Comparison of ENCODE assay signal across 8 cellular contexts in the genomic region with DNA sequence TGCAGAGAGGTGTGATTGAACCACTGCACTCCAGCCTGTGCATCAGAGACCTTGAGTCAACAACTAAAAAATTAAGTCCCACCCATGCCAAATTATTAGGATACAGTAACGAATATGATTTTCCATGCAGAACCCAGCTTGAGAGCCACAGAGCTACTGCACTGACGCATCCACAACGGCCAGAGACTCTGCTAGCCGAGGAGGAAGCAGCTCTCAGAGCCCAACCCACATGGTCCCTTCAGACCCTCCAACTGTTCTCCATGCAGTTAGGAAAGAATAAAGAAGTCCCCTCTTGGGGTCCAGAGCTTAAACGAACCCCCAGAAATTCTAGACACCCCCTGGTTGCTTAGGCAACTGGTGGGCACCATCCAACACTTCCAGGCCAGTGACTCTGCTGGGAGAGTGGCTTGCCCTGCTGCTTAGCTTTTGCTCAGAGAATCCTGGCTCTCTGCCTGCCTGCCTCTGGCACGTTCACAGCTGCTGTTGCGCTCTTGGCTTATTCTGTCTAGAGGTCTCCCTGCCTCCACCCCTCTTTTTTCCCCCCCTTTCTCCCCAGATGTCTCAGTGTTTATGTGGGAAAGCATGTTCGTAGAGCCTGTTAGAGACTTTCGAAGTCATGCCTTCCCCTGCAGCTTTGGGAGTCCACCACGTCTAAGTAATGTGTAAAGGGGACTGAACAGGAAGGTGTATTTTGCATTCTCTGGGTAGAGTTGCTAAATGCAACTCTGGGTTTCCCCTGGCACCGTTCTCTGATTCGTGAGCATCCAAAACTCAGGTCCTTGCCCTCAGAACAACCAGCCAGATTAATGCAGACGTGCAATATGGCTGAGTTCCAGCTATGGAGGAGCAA. TPM values are rescaled to one million over a fixed set of nuclear protein-coding genes. Genes with fewer than 3 reads are reported as not detected.
A peak's percentile ranks its signal among the peaks of the same experiment; 100 is the strongest.
DNase-seq lines count a peak whose midpoint lies in the region; ATAC-seq, FAIRE-seq and TF ChIP-seq lines count a peak whose summit lies in the region.

No MANE protein-coding gene starts in this region.

- peak overlapping the region; percentile 24 for H3K27ac ChIP-seq in OCI-LY7 (ENCODE audit: low read depth, low read length, poor library complexity, severe bottlenecking)
- peak overlapping the region; percentile 45 to 87 (median 68) for H3K27ac ChIP-seq in heart right ventricle
- H3K27ac ChIP-seq in suprapubic skin: peak overlapping the region; percentile 62

- no peaks in the 10 kb centered on the region for H3K9me2 ChIP-seq in OCI-LY7 (ENCODE audit: insufficient read depth, low read length)

- no peaks in the 10 kb centered on the region for H4K20me1 ChIP-seq in OCI-LY7 (ENCODE audit: insufficient read depth, low read length)

- no peaks in the 10 kb centered on the region for H3K36me3 ChIP-seq in OCI-LY7 (ENCODE audit: insufficient read depth, low read length)
- no peaks in the 10 kb centered on the region for H3K36me3 ChIP-seq in heart right ventricle
- H3K36me3 ChIP-seq in suprapubic skin: no peaks in the 10 kb centered on the region

- TF ChIP-seq EP300 in suprapubic skin (IDR thresholded peaks at IDR 0.05): no peak

- 20% methylated on average over 13 of the region's 13 CpGs for WGBS in heart right ventricle, 2 donors
- WGBS in suprapubic skin: 13% methylated on average over 13 of the region's 13 CpGs

- H3K9me3 ChIP-seq in OCI-LY7 (ENCODE audit: low read length): no peaks in the 10 kb centered on the region
- no peaks in the 10 kb centered on the region for H3K9me3 ChIP-seq in heart right ventricle
- H3K9me3 ChIP-seq in suprapubic skin: no peaks in the 10 kb centered on the region

- POLR2A ChIA-PET in OCI-LY7 (lab: Charles Lee): interaction anchor here (0.6 to 3.1 kb wide), 6 partner anchors 12 to 93 kb away, joined by 3 to 19 read pairs (median 4); no protein-coding TSS in a partner anchor

- H3K4me1 ChIP-seq in OCI-LY7 (ENCODE audit: insufficient read depth, low read length, poor library complexity, severe bottlenecking): peaks cover 51% of the 10 kb centered on the region
- peaks cover 28 to 70% (median 49%) of the 10 kb centered on the region in 9 donors for H3K4me1 ChIP-seq in heart right ventricle
- H3K4me1 ChIP-seq in suprapubic skin: peaks cover 73% of the 10 kb centered on the region

- TF ChIP-seq POLR2A in suprapubic skin (IDR thresholded peaks at IDR 0.05): no peak

- peak overlapping the region; percentile 82 for H2AFZ ChIP-seq in OCI-LY7 (ENCODE audit: low read length)

- no TSS peak for BruUV-seq in OCI-LY7 (replicated peaks; lab: Mats Ljungman, UMichigan)

- H3K27me3 ChIP-seq in heart right ventricle (no peaks in the 10 kb centered on the region), suprapubic skin (no peaks in the 10 kb centered on the region)

- ATAC-seq in HG02571 (IDR thresholded peaks at IDR 0.05; ENCODE audit: unreplicated experiment): peak; percentile 72
- peak; percentile 66 to 91 (median 72) for ATAC-seq in heart right ventricle
- no peak for ATAC-seq in HG02970 (IDR thresholded peaks at IDR 0.05; ENCODE audit: low FRiP score, unreplicated experiment)

- FAIRE-seq in RCC 7860 (lab: Jason Lieb, UNC): no peak

- CTCF ChIA-PET in OCI-LY7 (lab: Charles Lee; ENCODE audit: unreplicated experiment): no interaction called here

- TF ChIP-seq CTCF in GM12865 (IDR thresholded peaks at IDR 0.05; ENCODE audit: insufficient read depth, low read depth, low read length, missing control alignments) (no peak), OCI-LY7 (conservative IDR thresholded peaks at IDR 0.05; ENCODE audit: low read length) (no peak), heart right ventricle (IDR thresholded peaks at IDR 0.05) (no peak), suprapubic skin (IDR thresholded peaks at IDR 0.05) (no peak)

- DNase-seq in GM12865 (ENCODE audit: low read depth): peak; percentile 85
- peak; percentile 60 for DNase-seq in OCI-LY7 (ENCODE audit: low spot score)
- DNase-seq in heart right ventricle: peak; percentile 83 to 88
- peak; percentile 90 to 92 for DNase-seq in suprapubic skin (ENCODE audit: low spot score in 2 of 2)
- no peak for DNase-seq in stimulated activated CD8-positive, alpha-beta memory T cell treated with anti-CD3 and anti-CD28 coated beads, Interleukin-4, amount 100 ng/mL, for 48 hours
- no peak for DNase-seq in RCC 7860 (ENCODE audit: low spot score)

- intact Hi-C loops in OCI-LY7 (cut with micrococcal nuclease; ENCODE audit: unreplicated experiment): no loop called here
- intact Hi-C loops in heart right ventricle (cut with DNase I): loop anchor here in 4 of 10 donors (2.0 to 5.0 kb wide), 4 partner anchors 26 to 48 kb away; partner anchors contain the start of gene SP3 (in 1 of the 4)

- H3K4me2 ChIP-seq in OCI-LY7 (ENCODE audit: low read length): peak overlapping the region; percentile 54

- H3K4me3 ChIP-seq in GM12865 (ENCODE audit: low read depth, low read length) (peak overlapping the region; percentile 6; the same call in 1 of the 2 replicates), OCI-LY7 (ENCODE audit: low read depth, low read length, poor library complexity, severe bottlenecking) (peak overlapping the region; percentile 1), heart right ventricle (peak overlapping the region in 1 of 10 donors; percentile 6), suprapubic skin (no peak overlapping the region)

- no peaks in the 10 kb centered on the region for H3K79me2 ChIP-seq in OCI-LY7 (ENCODE audit: insufficient read depth, low read depth, low read length)

RNA-seq across cellular contexts. Expression of gene SP3, which starts 26.0 kb away (rescaled TPM):
- 129 and 150 TPM in 2 replicates for total RNA-seq in OCI-LY7 (2014; rRNA removed; shearing (Covaris generic))
- total RNA-seq in OCI-LY7 (2022): 115 and 127 TPM in 2 replicates
- 10 to 100 TPM; 36.4 to 45.7 (median 41.0) TPM for total RNA-seq in heart right ventricle
- 10 to 100 TPM in 1 of 2 donors, 1 to 10 TPM in 1; 8.6 to 11.6 TPM for polyA plus RNA-seq in heart right ventricle
- 100 to 1,000 TPM in 3 of 4 donors, 10 to 100 TPM in 1; 99.6 to 151 (median 113) TPM for total RNA-seq in suprapubic skin

Comparison
In these comparisons a context has a peak if more than half of its experiments do, and no peak if none do; other contexts are left out.
1. DNase-seq: peak in GM12865 (single experiment), OCI-LY7 (single experiment), heart right ventricle (2 of 2) and suprapubic skin (2 of 2); none in stimulated activated CD8-positive, alpha-beta memory T cell treated with anti-CD3 and anti-CD28 coated beads, Interleukin-4, amount 100 ng/mL, for 48 hours (single experiment) and RCC 7860 (single experiment).
2. Peak in every context shown above with its lines, with median percentiles within 50 percentile points of each other: H3K27ac ChIP-seq.